21 cellular contexts compared by ENCODE assay signal in genomic region chr10:3268025-3268424, GRCh38.
"Had no signal": no experiment of that assay in that cellular context is flagged by ENCODE, and none has a peak within 500 bp of the region (broad histone marks: within the 10 kb centered on the region; RNA-seq: fewer than 3 reads in every experiment).

No MANE protein-coding gene starts in this region.

- H3K9me3 ChIP-seq: MG63, SK-N-SH had no signal

- H3K36me3 ChIP-seq: MG63 had no signal

- H3K4me3 ChIP-seq: MG63 had no signal

- ATAC-seq: Panc1, PC-3 had no signal

- H3K27me3 ChIP-seq: MG63 had no signal

- H3K9ac ChIP-seq: SK-N-SH had no signal

- DNase-seq: Karpas-422, KG1, MG63, NCI-H1092, NCI-H1105 treated with DMSO at 0.1 percent for 48 hours, NCI-H1417 treated with DMSO at 0.1 percent for 48 hours, NCI-H146, NCI-H1694 treated with DMSO at 0.1 percent for 48 hours, NCI-H1930, NCI-H2081, NCI-H2107, NCI-H2227 treated with DMSO at 0.1 percent for 48 hours, NCI-H524, NCI-H526 treated with DMSO at 0.1 percent for 48 hours, NCI-H748 treated with DMSO at 0.1 percent for 48 hours, PC-3, SHP77, SK-N-SH, SW 1271 had no signal

- H3K4me2 ChIP-seq: SK-N-SH had no signal

- H3K27ac ChIP-seq: RWPE1 had no signal
